1 cellular context compared by ENCODE assay signal in genomic region chr13:49996951-49997895, GRCh38.
TF ChIP-seq lines count a peak whose summit lies in the region.

TSS of gene TRIM13 (plus strand) at chr13:49997042. CDS start at chr13:50011941, 14,899 bp downstream.

TF ChIP-seq in WTC11, 78 proteins besides CTCF, POLR2A, EP300 and RAD21 (continued from another document):
- TF ChIP-seq FOXP4 (CRISPR knock-in tag; IDR thresholded peaks at IDR 0.05): no peak
- no peak for TF ChIP-seq TP53 (CRISPR knock-in tag; IDR thresholded peaks at IDR 0.05)
- TF ChIP-seq, protein P1, sequence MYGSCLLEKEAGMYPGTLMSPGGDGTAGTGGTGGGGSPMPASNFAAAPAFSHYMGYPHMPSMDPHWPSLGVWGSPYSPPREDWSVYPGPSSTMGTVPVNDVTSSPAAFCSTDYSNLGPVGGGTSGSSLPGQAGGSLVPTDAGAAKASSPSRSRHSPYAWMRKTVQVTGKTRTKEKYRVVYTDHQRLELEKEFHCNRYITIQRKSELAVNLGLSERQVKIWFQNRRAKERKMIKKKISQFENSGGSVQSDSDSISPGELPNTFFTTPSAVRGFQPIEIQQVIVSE (CRISPR knock-in tag; IDR thresholded peaks at IDR 0.05; ENCODE audit: borderline replicate concordance): no peak
- TF ChIP-seq SMAD4 (CRISPR knock-in tag; IDR thresholded peaks at IDR 0.05): 0 out of 2 replicates have a peak, but pooled peaks have one; percentile 33
- TF ChIP-seq, protein P2, sequence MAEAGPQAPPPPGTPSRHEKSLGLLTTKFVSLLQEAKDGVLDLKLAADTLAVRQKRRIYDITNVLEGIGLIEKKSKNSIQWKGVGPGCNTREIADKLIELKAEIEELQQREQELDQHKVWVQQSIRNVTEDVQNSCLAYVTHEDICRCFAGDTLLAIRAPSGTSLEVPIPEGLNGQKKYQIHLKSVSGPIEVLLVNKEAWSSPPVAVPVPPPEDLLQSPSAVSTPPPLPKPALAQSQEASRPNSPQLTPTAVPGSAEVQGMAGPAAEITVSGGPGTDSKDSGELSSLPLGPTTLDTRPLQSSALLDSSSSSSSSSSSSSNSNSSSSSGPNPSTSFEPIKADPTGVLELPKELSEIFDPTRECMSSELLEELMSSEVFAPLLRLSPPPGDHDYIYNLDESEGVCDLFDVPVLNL (CRISPR knock-in tag; IDR thresholded peaks at IDR 0.05; ENCODE audit: borderline replicate concordance, low read depth): 0 out of 2 replicates have a peak, but pooled peaks have one; percentile 27
- 0 out of 2 replicates have a peak, but pooled peaks have one; percentile 37 for TF ChIP-seq TEAD1 (CRISPR knock-in tag; IDR thresholded peaks at IDR 0.05)
- 0 out of 2 replicates have a peak, but pooled peaks have one; percentile 8 for TF ChIP-seq GABPB1 (CRISPR knock-in tag; IDR thresholded peaks at IDR 0.05)
- TF ChIP-seq IRF2 (CRISPR knock-in tag; IDR thresholded peaks at IDR 0.05; ENCODE audit: borderline replicate concordance, low read depth): no peak
- no peak for TF ChIP-seq TEAD4 (CRISPR knock-in tag; IDR thresholded peaks at IDR 0.05)
TF ChIP-seq in WTC11: peak in this region for 16.
